In the genomic region with DNA sequence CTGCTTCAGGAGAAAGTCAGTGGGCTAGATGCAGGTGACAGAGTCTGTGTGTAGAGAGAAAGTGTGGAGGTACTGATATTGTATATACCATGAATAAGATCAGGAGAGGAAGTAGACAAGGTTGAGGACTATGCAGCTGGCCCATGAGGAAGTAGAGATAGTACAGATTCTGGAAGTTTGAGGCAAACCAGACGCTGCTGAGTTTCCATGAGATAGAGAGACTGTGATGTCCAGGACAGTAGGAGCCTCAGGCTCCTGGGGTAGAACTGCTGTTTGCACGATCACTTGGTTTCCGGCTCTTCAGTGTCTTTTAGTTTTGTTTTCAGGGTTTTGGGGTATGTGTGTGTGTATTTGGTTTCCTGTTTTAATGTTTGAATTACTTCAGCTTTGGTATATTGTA, we compare ENCODE assay signal across 10 cellular contexts. TPM values are rescaled to one million over a fixed set of nuclear protein-coding genes. Genes with fewer than 3 reads are reported as not detected.
DNase-seq lines count a peak whose midpoint lies in the region; ATAC-seq, FAIRE-seq and TF ChIP-seq lines count a peak whose summit lies in the region.
"Had no signal": no experiment of that assay in that cellular context is flagged by ENCODE, and none has a peak within 500 bp of the region (broad histone marks: within the 10 kb centered on the region; RNA-seq: fewer than 3 reads in every experiment).

No MANE protein-coding gene starts in this region.

- H2BK5ac ChIP-seq in mesendoderm (ENCODE audit: low read length): no peak overlapping the region

- H3K79me1 ChIP-seq in mesendoderm (ENCODE audit: low read length): no peaks in the 10 kb centered on the region

- H4K5ac ChIP-seq in mesendoderm (ENCODE audit: low read length): no peak overlapping the region

- no peak overlapping the region for H3K18ac ChIP-seq in mesendoderm (ENCODE audit: low read length)

- no peak overlapping the region for H2BK120ac ChIP-seq in mesendoderm (ENCODE audit: low read depth, low read length)

- H3K4me1 ChIP-seq in pancreas (peaks cover 0 to 14% (median 4%) of the 10 kb centered on the region in 3 donors), mesendoderm (ENCODE audit: control insufficient read depth, low read depth, low read length) (no peaks in the 10 kb centered on the region)

- H3K9ac ChIP-seq in mesendoderm (ENCODE audit: low read length): no peak overlapping the region

- H2AK5ac ChIP-seq in mesendoderm (ENCODE audit: low read length): no peak overlapping the region

- no peak for TF ChIP-seq CTCF in pancreas (IDR thresholded peaks at IDR 0.05)

- intact Hi-C loops in pancreas (cut with DNase I): no loop called here

- H3K56ac ChIP-seq in mesendoderm (ENCODE audit: low read length): no peak overlapping the region

- H3K23ac ChIP-seq in mesendoderm (ENCODE audit: low read length): no peak overlapping the region

- FAIRE-seq in pancreas (lab: Jason Lieb, UNC): no peak
- FAIRE-seq: keratinocyte had no signal

- no peak overlapping the region for H3K4me2 ChIP-seq in mesendoderm (ENCODE audit: low read length)

- ATAC-seq in GM19455 (IDR thresholded peaks at IDR 0.05; ENCODE audit: unreplicated experiment) (peak; percentile 83), HG03439 (IDR thresholded peaks at IDR 0.05; ENCODE audit: unreplicated experiment) (peak; percentile 69), pancreas (peak in 3 of 4 donors; percentile 12 to 80 (median 56))

- no peak overlapping the region for H2BK15ac ChIP-seq in mesendoderm (replicated peaks; ENCODE audit: low read depth)

- H3K36me3 ChIP-seq in pancreas (no peaks in the 10 kb centered on the region), mesendoderm (ENCODE audit: control insufficient read depth, insufficient read depth, low read length) (no peaks in the 10 kb centered on the region)
- H3K36me3 ChIP-seq: thoracic aorta had no signal

- no peaks in the 10 kb centered on the region for H3K9me3 ChIP-seq in pancreas
- H3K9me3 ChIP-seq: thoracic aorta had no signal

- H3K27me3 ChIP-seq in pancreas (no peaks in the 10 kb centered on the region), mesendoderm (ENCODE audit: insufficient read depth, low read length, poor library complexity) (no peaks in the 10 kb centered on the region)

- WGBS in pancreas, 2 donors: 83 to 84% methylated on average over 3 of the region's 3 CpGs
- WGBS in mesendoderm (ENCODE audit: extremely low coverage, insufficient coverage, low lambda C conversion rate): no CpG with 5 or more reads among the region's 3 CpGs

- H3K79me2 ChIP-seq in mesendoderm (ENCODE audit: control insufficient read depth, insufficient read depth, low read length): no peaks in the 10 kb centered on the region

- no peak overlapping the region for H4K8ac ChIP-seq in mesendoderm (ENCODE audit: low read depth, low read length)

- no peak overlapping the region for H3K4ac ChIP-seq in mesendoderm (ENCODE audit: low read depth, low read length)

- H3K4me3 ChIP-seq in pancreas (no peak overlapping the region), mesendoderm (ENCODE audit: low read length) (no peak overlapping the region)
- H3K4me3 ChIP-seq: thoracic aorta had no signal

- H3K27ac ChIP-seq in pancreas (no peak overlapping the region), mesendoderm (ENCODE audit: low read depth, low read length) (no peak overlapping the region)

- DNase-seq in GF-D8 (lab: John Stamatoyannopoulos, UW) (peak; percentile 53), pancreas (no peak), mesendoderm (no peak), NCI-H748 (lab: John Stamatoyannopoulos, UW; ENCODE audit: unreplicated experiment) (no peak), COR-L47 (lab: John Stamatoyannopoulos, UW) (no peak)
- DNase-seq in activated T-cell treated with anti-CD3 and anti-CD28 coated beads, Interleukin-2, amount 50 U/mL, for 48 hours: peak; percentile 30 to 40

RNA-seq across cellular contexts. Expression of gene OTULINL, which starts 13.6 kb away (rescaled TPM):
- 10 to 100 TPM in 5 of 6 donors, 1 to 10 TPM in 1; 6.3 to 24.2 (median 13.0) TPM for total RNA-seq in pancreas
- polyA plus RNA-seq in pancreas: 10 to 100 TPM in 1 of 2 donors, 1 to 10 TPM in 1; 4.6 to 23.8 TPM
- polyA plus RNA-seq in mesendoderm (2013, experiment 1 of 2): 6.0 TPM
- polyA plus RNA-seq in mesendoderm (2013, experiment 2 of 2): 6.1 TPM

Comparison
In these comparisons a context has a peak if more than half of its experiments do, and no peak if none do; other contexts are left out.
1. DNase-seq: peak in GF-D8 (single experiment) and activated T-cell treated with anti-CD3 and anti-CD28 coated beads, Interleukin-2, amount 50 U/mL, for 48 hours (2 of 2); none in pancreas (0 of 6), mesendoderm (single experiment), NCI-H748 (single experiment) and COR-L47 (single experiment).
2. Peak in every context shown above with its lines, with median percentiles within 50 percentile points of each other: ATAC-seq.